Comparison of ENCODE assay signal across 1 cellular context in the genomic region with DNA sequence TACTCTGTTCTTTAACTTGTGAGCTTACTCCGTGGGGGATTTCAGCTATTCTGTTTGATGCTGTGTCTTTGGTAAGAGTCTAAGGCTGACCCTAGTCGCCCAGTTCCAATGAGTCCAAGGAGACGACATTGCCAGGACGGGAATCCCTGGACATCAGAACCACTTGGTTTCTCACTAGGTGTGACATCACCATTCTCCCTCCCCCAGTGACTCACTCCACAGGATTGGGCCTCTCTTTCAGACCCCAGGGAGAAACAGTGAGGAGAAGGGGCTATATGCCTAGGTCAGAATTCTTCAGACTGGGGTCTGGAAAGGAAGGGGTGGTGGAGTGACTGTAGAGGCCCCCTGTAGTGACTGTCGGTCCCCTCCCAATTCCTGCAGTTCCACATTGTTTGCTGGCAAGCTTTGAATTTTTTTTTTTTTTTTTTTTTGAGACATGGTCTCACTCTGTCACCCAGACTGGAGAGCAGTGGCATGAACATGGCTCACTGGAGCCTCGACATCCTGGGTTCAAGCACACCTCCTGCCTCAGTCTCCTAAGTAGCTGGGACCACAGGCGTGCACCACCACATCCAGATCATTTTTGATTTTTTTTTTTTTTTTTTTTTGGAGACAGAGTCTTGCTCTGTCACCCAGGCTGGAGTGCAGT.
TF ChIP-seq lines count a peak whose summit lies in the region.

No MANE protein-coding gene starts in this region.

TF ChIP-seq in K562, 482 proteins besides CTCF, POLR2A, EP300 and RAD21 (continued from another document):
- TF ChIP-seq, protein P1, sequence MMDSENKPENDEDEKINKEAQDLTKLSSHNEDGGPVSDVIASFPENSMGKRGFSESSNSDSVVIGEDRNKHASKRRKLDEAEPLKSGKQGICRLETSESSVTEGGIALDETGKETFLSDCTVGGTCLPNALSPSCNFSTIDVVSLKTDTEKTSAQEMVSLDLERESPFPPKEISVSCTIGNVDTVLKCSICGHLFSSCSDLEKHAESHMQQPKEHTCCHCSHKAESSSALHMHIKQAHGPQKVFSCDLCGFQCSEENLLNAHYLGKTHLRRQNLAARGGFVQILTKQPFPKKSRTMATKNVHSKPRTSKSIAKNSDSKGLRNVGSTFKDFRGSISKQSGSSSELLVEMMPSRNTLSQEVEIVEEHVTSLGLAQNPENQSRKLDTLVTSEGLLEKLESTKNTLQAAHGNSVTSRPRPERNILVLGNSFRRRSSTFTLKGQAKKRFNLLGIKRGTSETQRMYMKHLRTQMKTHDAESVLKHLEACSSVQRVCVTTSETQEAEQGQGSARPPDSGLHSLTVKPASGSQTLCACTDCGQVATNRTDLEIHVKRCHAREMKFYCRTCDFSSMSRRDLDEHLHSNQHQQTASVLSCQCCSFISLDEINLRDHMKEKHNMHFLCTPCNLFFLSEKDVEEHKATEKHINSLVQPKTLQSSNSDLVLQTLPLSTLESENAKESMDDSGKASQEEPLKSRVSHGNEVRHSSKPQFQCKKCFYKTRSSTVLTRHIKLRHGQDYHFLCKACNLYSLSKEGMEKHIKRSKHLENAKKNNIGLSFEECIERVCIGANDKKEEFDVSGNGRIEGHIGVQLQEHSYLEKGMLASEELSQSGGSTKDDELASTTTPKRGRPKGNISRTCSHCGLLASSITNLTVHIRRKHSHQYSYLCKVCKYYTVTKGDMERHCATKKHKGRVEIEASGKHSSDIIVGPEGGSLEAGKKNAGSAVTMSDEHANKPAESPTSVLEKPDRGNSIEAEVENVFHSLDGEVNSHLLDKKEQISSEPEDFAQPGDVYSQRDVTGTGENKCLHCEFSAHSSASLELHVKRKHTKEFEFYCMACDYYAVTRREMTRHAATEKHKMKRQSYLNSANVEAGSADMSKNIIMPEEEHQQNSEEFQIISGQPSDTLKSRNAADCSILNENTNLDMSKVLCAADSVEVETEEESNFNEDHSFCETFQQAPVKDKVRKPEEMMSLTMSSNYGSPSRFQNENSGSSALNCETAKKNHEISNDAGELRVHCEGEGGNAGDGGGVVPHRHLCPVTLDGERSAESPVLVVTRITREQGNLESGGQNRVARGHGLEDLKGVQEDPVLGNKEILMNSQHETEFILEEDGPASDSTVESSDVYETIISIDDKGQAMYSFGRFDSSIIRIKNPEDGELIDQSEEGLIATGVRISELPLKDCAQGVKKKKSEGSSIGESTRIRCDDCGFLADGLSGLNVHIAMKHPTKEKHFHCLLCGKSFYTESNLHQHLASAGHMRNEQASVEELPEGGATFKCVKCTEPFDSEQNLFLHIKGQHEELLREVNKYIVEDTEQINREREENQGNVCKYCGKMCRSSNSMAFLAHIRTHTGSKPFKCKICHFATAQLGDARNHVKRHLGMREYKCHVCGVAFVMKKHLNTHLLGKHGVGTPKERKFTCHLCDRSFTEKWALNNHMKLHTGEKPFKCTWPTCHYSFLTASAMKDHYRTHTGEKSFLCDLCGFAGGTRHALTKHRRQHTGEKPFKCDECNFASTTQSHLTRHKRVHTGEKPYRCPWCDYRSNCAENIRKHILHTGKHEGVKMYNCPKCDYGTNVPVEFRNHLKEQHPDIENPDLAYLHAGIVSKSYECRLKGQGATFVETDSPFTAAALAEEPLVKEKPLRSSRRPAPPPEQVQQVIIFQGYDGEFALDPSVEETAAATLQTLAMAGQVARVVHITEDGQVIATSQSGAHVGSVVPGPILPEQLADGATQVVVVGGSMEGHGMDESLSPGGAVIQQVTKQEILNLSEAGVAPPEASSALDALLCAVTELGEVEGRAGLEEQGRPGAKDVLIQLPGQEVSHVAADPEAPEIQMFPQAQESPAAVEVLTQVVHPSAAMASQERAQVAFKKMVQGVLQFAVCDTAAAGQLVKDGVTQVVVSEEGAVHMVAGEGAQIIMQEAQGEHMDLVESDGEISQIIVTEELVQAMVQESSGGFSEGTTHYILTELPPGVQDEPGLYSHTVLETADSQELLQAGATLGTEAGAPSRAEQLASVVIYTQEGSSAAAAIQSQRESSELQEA (IDR thresholded peaks at IDR 0.05; ENCODE audit: low read depth) = no peak
- TF ChIP-seq ZNF143 (CRISPR knock-in tag; IDR thresholded peaks at IDR 0.05) = no peak
- no peak for TF ChIP-seq ZNF76 (CRISPR knock-in tag; IDR thresholded peaks at IDR 0.05; ENCODE audit: borderline replicate concordance)
- TF ChIP-seq NUFIP1 (IDR thresholded peaks at IDR 0.05; ENCODE audit: partially characterized antibody) = no peak
- no peak for TF ChIP-seq PCBP1 (IDR thresholded peaks at IDR 0.05; ENCODE audit: low read depth, low read length, poor library complexity, severe bottlenecking)
- no peak for TF ChIP-seq NCOA1 (IDR thresholded peaks at IDR 0.05; ENCODE audit: low read depth)
- no peak for TF ChIP-seq TBL1XR1 (IDR thresholded peaks at IDR 0.05; ENCODE audit: low read length in 2 of 2)
- no peak for TF ChIP-seq ZFPM2 (CRISPR knock-in tag; IDR thresholded peaks at IDR 0.05)
- TF ChIP-seq RBM39 (optimal IDR thresholded peaks at IDR 0.05; ENCODE audit: low read depth, low read length) = no peak
